8 cellular contexts compared by ENCODE assay signal in the genomic region with DNA sequence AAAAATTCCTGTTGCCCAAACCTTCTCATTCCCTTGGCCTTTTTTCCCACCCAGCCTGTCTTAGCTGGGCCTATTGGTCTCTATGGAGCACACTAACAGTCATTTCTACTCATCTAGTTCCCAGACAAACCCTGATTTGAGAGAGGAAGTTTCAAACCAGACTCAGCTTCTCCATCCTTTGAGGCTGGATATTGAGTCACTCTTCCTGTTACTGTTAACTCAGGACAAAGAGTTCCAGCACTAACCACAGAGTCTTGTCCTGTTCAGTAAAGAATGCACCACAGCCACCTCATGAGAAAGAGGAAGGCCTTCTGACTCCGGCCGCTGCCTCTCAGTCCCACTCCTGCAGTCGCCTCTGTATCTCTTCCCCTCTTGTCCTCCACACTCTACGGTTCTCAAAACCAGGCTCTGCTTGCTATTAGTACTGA.
DNase-seq lines count a peak whose midpoint lies in the region; ATAC-seq and TF ChIP-seq lines count a peak whose summit lies in the region.

No MANE protein-coding gene starts in this region.

- H3K27ac Mint-ChIP-seq in activated CD8-positive, alpha-beta T cell treated with anti-CD3 and anti-CD28 coated beads, Interleukin-2, amount 10 ng/mL, durations not matched to agents 7 days and 5 days: no peak overlapping the region

- ATAC-seq in body of pancreas (peak; percentile 56), lung (ENCODE audit: insufficient read depth, low FRiP score) (peak; percentile 85), GM21360 (IDR thresholded peaks at IDR 0.05; ENCODE audit: unreplicated experiment) (no peak), GM19035 (IDR thresholded peaks at IDR 0.05; ENCODE audit: unreplicated experiment) (no peak)
- ATAC-seq in activated CD8-positive, alpha-beta T cell treated with anti-CD3 and anti-CD28 coated beads, Interleukin-2, amount 10 ng/mL, durations not matched to agents 7 days and 5 days: no peak

- TF ChIP-seq CTCF in AG04449 (IDR thresholded peaks at IDR 0.05; ENCODE audit: insufficient read depth, low read length, missing control alignments): no peak
- no peak for TF ChIP-seq CTCF in body of pancreas (IDR thresholded peaks at IDR 0.05)
- TF ChIP-seq CTCF in lung (IDR thresholded peaks at IDR 0.05; ENCODE audit: control extremely low read depth, extremely low read depth): no peak

- no peak overlapping the region for H3K4me3 ChIP-seq in AG04449 (ENCODE audit: low read depth, low read length)
- H3K4me3 ChIP-seq in Jurkat, Clone E6-1 (ENCODE audit: low read length): no peak overlapping the region
- no peak overlapping the region for H3K4me3 ChIP-seq in body of pancreas
- H3K4me3 ChIP-seq in lung: no peak overlapping the region

- H3K27me3 ChIP-seq in body of pancreas (no peaks in the 10 kb centered on the region), lung (ENCODE audit: control insufficient read depth, insufficient read depth) (no peaks in the 10 kb centered on the region)

- POLR2A ChIA-PET in AG04449 (lab: Yijun Ruan, JAX): interaction anchor here (0.6 to 1.1 kb wide), 2 partner anchors 160 to 346 kb away, joined by 3 to 5 read pairs; no protein-coding TSS in a partner anchor
- POLR2A ChIA-PET in activated CD8-positive, alpha-beta T cell treated with anti-CD3 and anti-CD28 coated beads, Interleukin-2, amount 10 ng/mL, durations not matched to agents 7 days and 5 days (lab: Charles Lee): no interaction called here

- intact Hi-C loops in body of pancreas (cut with DNase I): no loop called here

- DNase-seq in AG04449 (ENCODE audit: low read depth, low spot score) (peak; percentile 85), body of pancreas (peak in 3 of 4 donors; percentile 10 to 74 (median 11)), lung (ENCODE audit: low spot score) (peak; percentile 52), mesenteric fat pad (ENCODE audit: low spot score) (no peak)
- DNase-seq in Jurkat, Clone E6-1 (ENCODE audit: low read depth, low spot score): peak; percentile 28
- DNase-seq in activated CD8-positive, alpha-beta T cell treated with anti-CD3 and anti-CD28 coated beads, Interleukin-2, amount 10 ng/mL, durations not matched to agents 7 days and 5 days: no peak

- H3K4me3 Mint-ChIP-seq in activated CD8-positive, alpha-beta T cell treated with anti-CD3 and anti-CD28 coated beads, Interleukin-2, amount 10 ng/mL, durations not matched to agents 7 days and 5 days: no peak overlapping the region

- no peaks in the 10 kb centered on the region for H3K36me3 Mint-ChIP-seq in activated CD8-positive, alpha-beta T cell treated with anti-CD3 and anti-CD28 coated beads, Interleukin-2, amount 10 ng/mL, durations not matched to agents 7 days and 5 days (ENCODE audit: low read depth)

- TF ChIP-seq POLR2A in body of pancreas (IDR thresholded peaks at IDR 0.05): peak in 2 of 3 donors; percentile 12 to 60

- H3K27ac ChIP-seq in body of pancreas (peak overlapping the region in 2 of 4 donors; percentile 14 to 51), lung (ENCODE audit: low read depth in 1 of 2, low read length in 1 of 2) (peak overlapping the region; percentile 39 to 41)

- H3K4me1 ChIP-seq in body of pancreas (no peaks in the 10 kb centered on the region), lung (ENCODE audit: control insufficient read depth in 2 of 2, insufficient read depth in 2 of 2, low read length in 2 of 2) (peaks cover 0 to 4% of the 10 kb centered on the region in 2 donors)

- CTCF ChIA-PET in AG04449 (lab: Yijun Ruan, JAX): interaction anchor here (1.1 to 2.7 kb wide), 3 partner anchors 160 to 687 kb away, joined by 3 to 19 read pairs (median 4); no protein-coding TSS in a partner anchor
- CTCF ChIA-PET in activated CD8-positive, alpha-beta T cell treated with anti-CD3 and anti-CD28 coated beads, Interleukin-2, amount 10 ng/mL, durations not matched to agents 7 days and 5 days (lab: Charles Lee): no interaction called here

- no peaks in the 10 kb centered on the region for H3K9me3 Mint-ChIP-seq in activated CD8-positive, alpha-beta T cell treated with anti-CD3 and anti-CD28 coated beads, Interleukin-2, amount 10 ng/mL, durations not matched to agents 7 days and 5 days (ENCODE audit: insufficient read depth)

- H3K36me3 ChIP-seq in body of pancreas (replicated peaks in 1 of 2; ENCODE audit: insufficient read depth in 1 of 2, low read depth in 2 of 2) (no peaks in the 10 kb centered on the region), lung (ENCODE audit: control insufficient read depth in 2 of 2, insufficient read depth in 2 of 2, low read length in 2 of 2) (no peaks in the 10 kb centered on the region)

- WGBS in body of pancreas, 2 donors: 66 to 83% methylated on average over 4 of the region's 4 CpGs
- 23 to 35% methylated on average over 4 of the region's 4 CpGs for WGBS in lung, 2 donors

- H3K9me3 ChIP-seq in body of pancreas (no peaks in the 10 kb centered on the region), lung (ENCODE audit: control insufficient read depth in 2 of 2, insufficient read depth in 1 of 2, low read length in 1 of 2) (no peaks in the 10 kb centered on the region)

- H3K4me1 Mint-ChIP-seq in activated CD8-positive, alpha-beta T cell treated with anti-CD3 and anti-CD28 coated beads, Interleukin-2, amount 10 ng/mL, durations not matched to agents 7 days and 5 days (ENCODE audit: low read depth): peaks cover 12% of the 10 kb centered on the region

- H3K27me3 Mint-ChIP-seq in activated CD8-positive, alpha-beta T cell treated with anti-CD3 and anti-CD28 coated beads, Interleukin-2, amount 10 ng/mL, durations not matched to agents 7 days and 5 days (ENCODE audit: low read depth): peaks cover 2% of the 10 kb centered on the region

Comparison
In these comparisons a context has a peak if more than half of its experiments do, and no peak if none do; other contexts are left out.
1. DNase-seq: peak in AG04449 (single experiment), Jurkat, Clone E6-1 (single experiment), body of pancreas (3 of 4) and lung (single experiment); none in mesenteric fat pad (single experiment) and activated CD8-positive, alpha-beta T cell treated with anti-CD3 and anti-CD28 coated beads, Interleukin-2, amount 10 ng/mL, durations not matched to agents 7 days and 5 days (single experiment).
2. ATAC-seq: peak in body of pancreas (single experiment) and lung (single experiment); none in GM21360 (single experiment), activated CD8-positive, alpha-beta T cell treated with anti-CD3 and anti-CD28 coated beads, Interleukin-2, amount 10 ng/mL, durations not matched to agents 7 days and 5 days (single experiment) and GM19035 (single experiment).